Comparison of ENCODE assay signal across 18 cellular contexts in the genomic region with DNA sequence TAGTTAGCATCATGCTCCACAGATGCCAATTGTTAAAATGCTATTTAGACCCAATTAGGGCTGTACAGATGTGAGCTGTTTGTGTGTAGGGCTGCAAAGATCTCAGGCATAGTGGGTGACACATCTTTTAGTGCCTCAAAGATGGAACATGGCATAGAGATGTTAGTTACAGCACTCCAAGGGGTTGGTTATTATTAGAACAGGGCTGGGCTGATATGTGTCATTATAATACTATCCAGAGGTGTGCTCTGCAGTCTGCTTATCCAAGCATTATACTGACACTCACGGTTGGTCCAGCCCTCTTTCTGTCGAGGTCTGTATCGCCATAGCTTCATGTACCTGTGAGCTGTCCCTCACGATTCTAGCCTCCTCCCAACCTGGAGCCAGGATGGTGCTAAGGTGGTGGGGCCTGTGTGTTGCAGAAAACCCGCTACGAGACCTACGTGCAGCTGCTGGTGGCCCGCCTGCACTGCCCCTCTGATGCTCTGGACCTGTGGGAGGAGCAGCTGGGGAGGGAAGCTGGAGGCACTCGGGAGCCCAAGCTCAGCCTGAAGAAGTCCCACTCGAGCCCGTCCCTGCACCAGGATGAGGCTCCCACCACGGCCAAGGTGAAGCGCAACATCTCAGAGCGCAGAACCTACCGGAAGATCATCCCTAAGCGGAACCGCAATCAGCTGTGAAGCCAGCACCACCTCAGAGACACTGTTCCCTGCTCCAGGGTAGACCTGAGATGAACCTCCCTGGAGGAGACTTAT. TPM values are rescaled to one million over a fixed set of nuclear protein-coding genes. Genes with fewer than 3 reads are reported as not detected.
A peak's percentile ranks its signal among the peaks of the same experiment; 100 is the strongest.
DNase-seq lines count a peak whose midpoint lies in the region; ATAC-seq, FAIRE-seq and TF ChIP-seq lines count a peak whose summit lies in the region.
"Had no signal": no experiment of that assay in that cellular context is flagged by ENCODE, and none has a peak within 500 bp of the region (broad histone marks: within the 10 kb centered on the region; RNA-seq: fewer than 3 reads in every experiment).

No MANE protein-coding gene starts in this region.

- H3K27me3 Mint-ChIP-seq in nephron (ENCODE audit: low read depth), result peaks cover 35% of the 10 kb centered on the region
- H3K27me3 Mint-ChIP-seq: natural killer cell treated with Interleukin-12 subunit alpha and Interleukin-12 subunit beta and Interleukin-15 and Interleukin-18, amount 100 ng/mL, for 72 hours had no signal

- no peaks in the 10 kb centered on the region for H3K36me3 Mint-ChIP-seq in nephron (ENCODE audit: low read depth)

- DNase-seq in Caki2 (ENCODE audit: low read depth) (peak; percentile 68), bronchial epithelial cell (ENCODE audit: low read depth) (peak; percentile 65), hippocampal formation (lab: John Stamatoyannopoulos, UW) (no peak), prostate gland (ENCODE audit: low spot score) (no peak), ovary (no peak)
- DNase-seq: colonic mucosa; hypothalamus; left ventricle myocardium inferior; NCI-H1417 treated with DMSO at 0.1 percent for 48 hours; NCI-H226; stimulated activated naive CD4-positive, alpha-beta T cell treated with Interleukin-2 at 50 U/mL for 16 hours had no signal

- H3K27me3 ChIP-seq in bronchial epithelial cell (ENCODE audit: control insufficient read depth, insufficient read depth, low read length), result no peaks in the 10 kb centered on the region
- H3K27me3 ChIP-seq in prostate gland (replicated peaks; ENCODE audit: insufficient read depth), result no peaks in the 10 kb centered on the region
- no peaks in the 10 kb centered on the region for H3K27me3 ChIP-seq in ovary
- H3K27me3 ChIP-seq: adrenal gland, colonic mucosa had no signal

- no peak for TF ChIP-seq CTCF in 22Rv1 (IDR thresholded peaks at IDR 0.05)
- TF ChIP-seq CTCF in bronchial epithelial cell (IDR thresholded peaks at IDR 0.05; ENCODE audit: insufficient read depth, low read length, severe bottlenecking), result no peak
- TF ChIP-seq CTCF in nephron (IDR thresholded peaks at IDR 0.05; ENCODE audit: unreplicated experiment in 3 of 3), result no peak
- no peak for TF ChIP-seq CTCF in prostate gland (IDR thresholded peaks at IDR 0.05)
- no peak for TF ChIP-seq CTCF in ovary (IDR thresholded peaks at IDR 0.05)

- no peak for FAIRE-seq in bronchial epithelial cell (lab: Jason Lieb, UNC)

- peaks cover 3% of the 10 kb centered on the region for H3K4me1 ChIP-seq in prostate gland (replicated peaks)
- no peaks in the 10 kb centered on the region for H3K4me1 ChIP-seq in ovary (ENCODE audit: insufficient read depth)
- H3K4me1 ChIP-seq: colonic mucosa, HAP-1 had no signal

- no peaks in the 10 kb centered on the region for H3K9me3 ChIP-seq in prostate gland
- H3K9me3 ChIP-seq in ovary, result no peaks in the 10 kb centered on the region
- H3K9me3 ChIP-seq: adrenal gland, colonic mucosa, HAP-1, left ventricle myocardium inferior had no signal

- peaks cover 8% of the 10 kb centered on the region for H3K4me1 Mint-ChIP-seq in nephron

- TF ChIP-seq EP300 in ovary (IDR thresholded peaks at IDR 0.05), result no peak

- in situ Hi-C loops in Caki2 (cut with HindIII; ENCODE audit: low pct_unique_long_range_greater_than_20kb, low sequenced_read_pairs), result no loop called here

- H3K4me3 ChIP-seq in bronchial epithelial cell (ENCODE audit: low read depth, low read length) (no peak overlapping the region), prostate gland (no peak overlapping the region), ovary (no peak overlapping the region)
- H3K4me3 ChIP-seq: adrenal gland, colonic mucosa, HAP-1, left ventricle myocardium inferior had no signal

- peak overlapping the region; percentile 29 to 70 (median 38) for H3K4me3 Mint-ChIP-seq in nephron
- H3K4me3 Mint-ChIP-seq: natural killer cell treated with Interleukin-12 subunit alpha and Interleukin-12 subunit beta and Interleukin-15 and Interleukin-18, amount 100 ng/mL, for 72 hours had no signal

- H3K36me3 ChIP-seq in bronchial epithelial cell (ENCODE audit: control insufficient read depth, insufficient read depth, low read length), result peaks cover 18% of the 10 kb centered on the region
- no peaks in the 10 kb centered on the region for H3K36me3 ChIP-seq in prostate gland
- H3K36me3 ChIP-seq in ovary, result no peaks in the 10 kb centered on the region
- H3K36me3 ChIP-seq: colonic mucosa, HAP-1, left ventricle myocardium inferior had no signal

- ATAC-seq in GM18505 (IDR thresholded peaks at IDR 0.05; ENCODE audit: unreplicated experiment), result no peak
- ATAC-seq: natural killer cell treated with Interleukin-12 subunit alpha and Interleukin-12 subunit beta and Interleukin-15 and Interleukin-18, amount 100 ng/mL, for 72 hours had no signal

- intact Hi-C loops in prostate gland (cut with DNase I), result loop anchor here (5.0 kb wide), 1 partner anchor 171 kb away; no protein-coding TSS in a partner anchor
- intact Hi-C loops in ovary (cut with DNase I), result loop anchor here in 1 of 4 donors (10.0 kb wide), 1 partner anchor 164 kb away; no protein-coding TSS in a partner anchor

- peak overlapping the region; percentile 1 to 49 (median 38) for H3K27ac Mint-ChIP-seq in nephron
- H3K27ac Mint-ChIP-seq: natural killer cell treated with Interleukin-12 subunit alpha and Interleukin-12 subunit beta and Interleukin-15 and Interleukin-18, amount 100 ng/mL, for 72 hours had no signal

- TF ChIP-seq POLR2A in prostate gland (IDR thresholded peaks at IDR 0.05) (no peak), ovary (IDR thresholded peaks at IDR 0.05) (no peak), GM18505 (IDR thresholded peaks at IDR 0.05; ENCODE audit: borderline replicate concordance, extremely low read depth, insufficient read depth, insufficient read length) (no peak)

- no peaks in the 10 kb centered on the region for H3K9me3 Mint-ChIP-seq in nephron
- H3K9me3 Mint-ChIP-seq: natural killer cell treated with Interleukin-12 subunit alpha and Interleukin-12 subunit beta and Interleukin-15 and Interleukin-18, amount 100 ng/mL, for 72 hours had no signal

- WGBS in prostate gland, result 92% methylated on average over 17 of the region's 17 CpGs
- WGBS in ovary, 3 donors, result 88 to 93% (median 92%) methylated on average over 17 of the region's 17 CpGs

- H3K27ac ChIP-seq in 22Rv1, result peak overlapping the region; percentile 91; the same call in 1 of the 2 replicates
- H3K27ac ChIP-seq in prostate gland, result no peak overlapping the region
- no peak overlapping the region for H3K27ac ChIP-seq in ovary
- H3K27ac ChIP-seq: colonic mucosa, KMS-11, left ventricle myocardium inferior had no signal

RNA-seq across cellular contexts. Expression of gene PSD4, which starts 27.1 kb away (rescaled TPM):
- 27.0 and 53.8 TPM in 2 replicates for total RNA-seq in Caki2 (2014; rRNA removed; shearing (Covaris generic); ENCODE audit: low replicate concordance)
- total RNA-seq in bronchial epithelial cell (25.0 and 27.0 TPM in 2 replicates), prostate gland (100 to 1,000 TPM; 139 to 221 TPM), ovary (10 to 100 TPM in 1 of 7 donors, 1 to 10 TPM in 6; 2.0 to 14.1 (median 5.4) TPM)
- polyA plus RNA-seq in ovary, result 1 to 10 TPM; 1.2 to 3.3 TPM

Comparison
In these comparisons a context has a peak if more than half of its experiments do, and no peak if none do; other contexts are left out.
1. DNase-seq: peak in Caki2 (single experiment) and bronchial epithelial cell (single experiment); none in hippocampal formation (0 of 2), prostate gland (single experiment) and ovary (0 of 5).